ENCODE assay signal across 1 cellular context in the genomic region with DNA sequence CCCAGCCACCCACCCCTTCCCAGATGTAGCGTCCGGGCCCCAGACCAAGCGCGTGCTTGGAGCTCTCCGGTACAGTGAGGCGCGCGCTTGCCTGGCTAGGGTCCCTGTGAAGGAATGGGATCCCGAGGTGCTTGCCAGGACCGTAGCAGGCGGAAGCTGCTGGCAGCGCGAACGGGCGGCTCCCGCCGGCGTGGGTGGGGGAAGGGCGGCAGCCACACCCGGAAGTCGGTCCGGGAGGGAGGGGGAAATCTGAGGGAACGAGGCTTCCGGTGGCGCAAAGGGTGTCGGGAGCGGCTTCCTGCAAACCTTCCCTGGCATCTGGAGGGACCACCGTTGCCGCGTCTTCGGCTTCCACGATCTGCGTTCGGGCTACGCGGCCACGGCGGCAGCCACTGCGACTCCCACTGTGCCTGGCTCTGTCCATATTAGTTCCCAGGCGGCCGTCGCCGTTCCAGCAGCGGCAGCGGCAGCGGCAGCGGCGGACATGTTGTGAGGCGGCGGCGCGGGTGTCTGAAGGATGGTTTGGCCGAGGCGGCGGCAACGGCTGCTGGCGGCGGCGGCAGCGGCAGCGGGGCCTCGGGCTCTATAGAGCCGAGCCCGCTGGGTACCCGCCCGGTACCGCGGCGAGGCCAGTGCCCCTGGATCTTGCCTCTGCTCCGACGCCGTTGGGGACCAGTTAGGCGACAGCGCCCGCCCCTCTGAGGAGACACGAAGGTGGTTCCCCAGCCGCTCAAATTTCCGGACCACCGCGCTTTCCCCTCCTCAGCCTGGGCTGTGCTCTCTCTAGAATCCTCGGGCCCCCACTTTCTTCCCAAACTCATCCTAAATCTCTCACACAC.
A peak's percentile ranks its signal among the peaks of the same experiment; 100 is the strongest.
TF ChIP-seq lines count a peak whose summit lies in the region.

A gene (plus strand): TSS at position 275 of the 839 bp plus-strand sequence. CDS start 739 bp downstream, outside the sequence.

TF ChIP-seq in K562, 482 proteins besides CTCF, POLR2A, EP300 and RAD21 (continued from another document and continues in another):
- TF ChIP-seq, protein P1, sequence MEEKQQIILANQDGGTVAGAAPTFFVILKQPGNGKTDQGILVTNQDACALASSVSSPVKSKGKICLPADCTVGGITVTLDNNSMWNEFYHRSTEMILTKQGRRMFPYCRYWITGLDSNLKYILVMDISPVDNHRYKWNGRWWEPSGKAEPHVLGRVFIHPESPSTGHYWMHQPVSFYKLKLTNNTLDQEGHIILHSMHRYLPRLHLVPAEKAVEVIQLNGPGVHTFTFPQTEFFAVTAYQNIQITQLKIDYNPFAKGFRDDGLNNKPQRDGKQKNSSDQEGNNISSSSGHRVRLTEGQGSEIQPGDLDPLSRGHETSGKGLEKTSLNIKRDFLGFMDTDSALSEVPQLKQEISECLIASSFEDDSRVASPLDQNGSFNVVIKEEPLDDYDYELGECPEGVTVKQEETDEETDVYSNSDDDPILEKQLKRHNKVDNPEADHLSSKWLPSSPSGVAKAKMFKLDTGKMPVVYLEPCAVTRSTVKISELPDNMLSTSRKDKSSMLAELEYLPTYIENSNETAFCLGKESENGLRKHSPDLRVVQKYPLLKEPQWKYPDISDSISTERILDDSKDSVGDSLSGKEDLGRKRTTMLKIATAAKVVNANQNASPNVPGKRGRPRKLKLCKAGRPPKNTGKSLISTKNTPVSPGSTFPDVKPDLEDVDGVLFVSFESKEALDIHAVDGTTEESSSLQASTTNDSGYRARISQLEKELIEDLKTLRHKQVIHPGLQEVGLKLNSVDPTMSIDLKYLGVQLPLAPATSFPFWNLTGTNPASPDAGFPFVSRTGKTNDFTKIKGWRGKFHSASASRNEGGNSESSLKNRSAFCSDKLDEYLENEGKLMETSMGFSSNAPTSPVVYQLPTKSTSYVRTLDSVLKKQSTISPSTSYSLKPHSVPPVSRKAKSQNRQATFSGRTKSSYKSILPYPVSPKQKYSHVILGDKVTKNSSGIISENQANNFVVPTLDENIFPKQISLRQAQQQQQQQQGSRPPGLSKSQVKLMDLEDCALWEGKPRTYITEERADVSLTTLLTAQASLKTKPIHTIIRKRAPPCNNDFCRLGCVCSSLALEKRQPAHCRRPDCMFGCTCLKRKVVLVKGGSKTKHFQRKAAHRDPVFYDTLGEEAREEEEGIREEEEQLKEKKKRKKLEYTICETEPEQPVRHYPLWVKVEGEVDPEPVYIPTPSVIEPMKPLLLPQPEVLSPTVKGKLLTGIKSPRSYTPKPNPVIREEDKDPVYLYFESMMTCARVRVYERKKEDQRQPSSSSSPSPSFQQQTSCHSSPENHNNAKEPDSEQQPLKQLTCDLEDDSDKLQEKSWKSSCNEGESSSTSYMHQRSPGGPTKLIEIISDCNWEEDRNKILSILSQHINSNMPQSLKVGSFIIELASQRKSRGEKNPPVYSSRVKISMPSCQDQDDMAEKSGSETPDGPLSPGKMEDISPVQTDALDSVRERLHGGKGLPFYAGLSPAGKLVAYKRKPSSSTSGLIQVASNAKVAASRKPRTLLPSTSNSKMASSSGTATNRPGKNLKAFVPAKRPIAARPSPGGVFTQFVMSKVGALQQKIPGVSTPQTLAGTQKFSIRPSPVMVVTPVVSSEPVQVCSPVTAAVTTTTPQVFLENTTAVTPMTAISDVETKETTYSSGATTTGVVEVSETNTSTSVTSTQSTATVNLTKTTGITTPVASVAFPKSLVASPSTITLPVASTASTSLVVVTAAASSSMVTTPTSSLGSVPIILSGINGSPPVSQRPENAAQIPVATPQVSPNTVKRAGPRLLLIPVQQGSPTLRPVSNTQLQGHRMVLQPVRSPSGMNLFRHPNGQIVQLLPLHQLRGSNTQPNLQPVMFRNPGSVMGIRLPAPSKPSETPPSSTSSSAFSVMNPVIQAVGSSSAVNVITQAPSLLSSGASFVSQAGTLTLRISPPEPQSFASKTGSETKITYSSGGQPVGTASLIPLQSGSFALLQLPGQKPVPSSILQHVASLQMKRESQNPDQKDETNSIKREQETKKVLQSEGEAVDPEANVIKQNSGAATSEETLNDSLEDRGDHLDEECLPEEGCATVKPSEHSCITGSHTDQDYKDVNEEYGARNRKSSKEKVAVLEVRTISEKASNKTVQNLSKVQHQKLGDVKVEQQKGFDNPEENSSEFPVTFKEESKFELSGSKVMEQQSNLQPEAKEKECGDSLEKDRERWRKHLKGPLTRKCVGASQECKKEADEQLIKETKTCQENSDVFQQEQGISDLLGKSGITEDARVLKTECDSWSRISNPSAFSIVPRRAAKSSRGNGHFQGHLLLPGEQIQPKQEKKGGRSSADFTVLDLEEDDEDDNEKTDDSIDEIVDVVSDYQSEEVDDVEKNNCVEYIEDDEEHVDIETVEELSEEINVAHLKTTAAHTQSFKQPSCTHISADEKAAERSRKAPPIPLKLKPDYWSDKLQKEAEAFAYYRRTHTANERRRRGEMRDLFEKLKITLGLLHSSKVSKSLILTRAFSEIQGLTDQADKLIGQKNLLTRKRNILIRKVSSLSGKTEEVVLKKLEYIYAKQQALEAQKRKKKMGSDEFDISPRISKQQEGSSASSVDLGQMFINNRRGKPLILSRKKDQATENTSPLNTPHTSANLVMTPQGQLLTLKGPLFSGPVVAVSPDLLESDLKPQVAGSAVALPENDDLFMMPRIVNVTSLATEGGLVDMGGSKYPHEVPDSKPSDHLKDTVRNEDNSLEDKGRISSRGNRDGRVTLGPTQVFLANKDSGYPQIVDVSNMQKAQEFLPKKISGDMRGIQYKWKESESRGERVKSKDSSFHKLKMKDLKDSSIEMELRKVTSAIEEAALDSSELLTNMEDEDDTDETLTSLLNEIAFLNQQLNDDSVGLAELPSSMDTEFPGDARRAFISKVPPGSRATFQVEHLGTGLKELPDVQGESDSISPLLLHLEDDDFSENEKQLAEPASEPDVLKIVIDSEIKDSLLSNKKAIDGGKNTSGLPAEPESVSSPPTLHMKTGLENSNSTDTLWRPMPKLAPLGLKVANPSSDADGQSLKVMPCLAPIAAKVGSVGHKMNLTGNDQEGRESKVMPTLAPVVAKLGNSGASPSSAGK (IDR thresholded peaks at IDR 0.05) = peak; percentile 77
- TF ChIP-seq, protein P2, sequence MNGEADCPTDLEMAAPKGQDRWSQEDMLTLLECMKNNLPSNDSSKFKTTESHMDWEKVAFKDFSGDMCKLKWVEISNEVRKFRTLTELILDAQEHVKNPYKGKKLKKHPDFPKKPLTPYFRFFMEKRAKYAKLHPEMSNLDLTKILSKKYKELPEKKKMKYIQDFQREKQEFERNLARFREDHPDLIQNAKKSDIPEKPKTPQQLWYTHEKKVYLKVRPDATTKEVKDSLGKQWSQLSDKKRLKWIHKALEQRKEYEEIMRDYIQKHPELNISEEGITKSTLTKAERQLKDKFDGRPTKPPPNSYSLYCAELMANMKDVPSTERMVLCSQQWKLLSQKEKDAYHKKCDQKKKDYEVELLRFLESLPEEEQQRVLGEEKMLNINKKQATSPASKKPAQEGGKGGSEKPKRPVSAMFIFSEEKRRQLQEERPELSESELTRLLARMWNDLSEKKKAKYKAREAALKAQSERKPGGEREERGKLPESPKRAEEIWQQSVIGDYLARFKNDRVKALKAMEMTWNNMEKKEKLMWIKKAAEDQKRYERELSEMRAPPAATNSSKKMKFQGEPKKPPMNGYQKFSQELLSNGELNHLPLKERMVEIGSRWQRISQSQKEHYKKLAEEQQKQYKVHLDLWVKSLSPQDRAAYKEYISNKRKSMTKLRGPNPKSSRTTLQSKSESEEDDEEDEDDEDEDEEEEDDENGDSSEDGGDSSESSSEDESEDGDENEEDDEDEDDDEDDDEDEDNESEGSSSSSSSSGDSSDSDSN (IDR thresholded peaks at IDR 0.05; ENCODE audit: borderline replicate concordance in 1 of 2, low read depth in 2 of 2, low read length in 2 of 2) = peak; percentile 27 to 92; a peak in 2 of 4 replicates
- TF ChIP-seq NRF1 (conservative IDR thresholded peaks at IDR 0.05 in 1 of 2, IDR thresholded peaks at IDR 0.05 in 1 of 2) (peak; percentile 60 to 67; a peak in 3 of 4 replicates), CC2D1A (IDR thresholded peaks at IDR 0.05) (no peak), PYGO2 (tag; IDR thresholded peaks at IDR 0.05) (no peak), RFX5 (IDR thresholded peaks at IDR 0.05; ENCODE audit: low read depth, low read length) (no peak), FOXK2 (conservative IDR thresholded peaks at IDR 0.05 in 1 of 2, IDR thresholded peaks at IDR 0.05 in 1 of 2; ENCODE audit: low read depth in 2 of 2) (peak; percentile 15 to 47; a peak in 2 of 4 replicates), TARDBP (IDR thresholded peaks at IDR 0.05) (no peak), LEF1 (IDR thresholded peaks at IDR 0.05) (peak; percentile 68; the same call in 1 of the 2 replicates), ZNF253 (CRISPR knock-in tag; conservative IDR thresholded peaks at IDR 0.05) (no peak), ZC3H11A (IDR thresholded peaks at IDR 0.05; ENCODE audit: low read depth, low read length) (no peak), NR2C1 (IDR thresholded peaks at IDR 0.05) (no peak), NR2C1 (tag; IDR thresholded peaks at IDR 0.05) (no peak), KAT7 (CRISPR knock-in tag; IDR thresholded peaks at IDR 0.05; ENCODE audit: borderline replicate concordance) (no peak; the same call in 1 of the 2 replicates), GATA2 (CRISPR knock-in tag; IDR thresholded peaks at IDR 0.05) (no peak), RBM17 (IDR thresholded peaks at IDR 0.05; ENCODE audit: borderline replicate concordance, low read depth, low read length) (no peak), ZNF184 (CRISPR knock-in tag; IDR thresholded peaks at IDR 0.05) (no peak), SAFB2 (IDR thresholded peaks at IDR 0.05; ENCODE audit: borderline replicate concordance, low read depth, low read length, severe bottlenecking) (no peak), POLR2AphosphoS5 (IDR thresholded peaks at IDR 0.05; ENCODE audit: control insufficient read depth, insufficient read depth, low read depth, low read length) (peak; percentile 88), ILF3 (IDR thresholded peaks at IDR 0.05; ENCODE audit: borderline replicate concordance) (peak; percentile 19; the same call in 1 of the 2 replicates), GTF2F1 (IDR thresholded peaks at IDR 0.05; ENCODE audit: low read depth, low read length) (peak; percentile 14; the same call in 1 of the 2 replicates), NR2C2 (CRISPR knock-in tag; IDR thresholded peaks at IDR 0.05) (peak; percentile 73), NR2C2 (tag; IDR thresholded peaks at IDR 0.05) (peak; percentile 60), COPS2 (conservative IDR thresholded peaks at IDR 0.05) (no peak), TAF15 (IDR thresholded peaks at IDR 0.05; ENCODE audit: low read depth, low read length) (no peak), POLR2B (IDR thresholded peaks at IDR 0.05; ENCODE audit: low read depth, partially characterized antibody) (peak; percentile 93), PCBP2 (IDR thresholded peaks at IDR 0.05; ENCODE audit: low read depth, low read length, poor library complexity, severe bottlenecking) (no peak), ADNP (tag; IDR thresholded peaks at IDR 0.05) (no peak), ZNF212 (CRISPR knock-in tag; IDR thresholded peaks at IDR 0.05) (no peak), ZC3H4 (CRISPR knock-in tag; IDR thresholded peaks at IDR 0.05; ENCODE audit: borderline replicate concordance) (no peak), ZNF133 (CRISPR knock-in tag; IDR thresholded peaks at IDR 0.05) (no peak)
- TF ChIP-seq, protein P3, sequence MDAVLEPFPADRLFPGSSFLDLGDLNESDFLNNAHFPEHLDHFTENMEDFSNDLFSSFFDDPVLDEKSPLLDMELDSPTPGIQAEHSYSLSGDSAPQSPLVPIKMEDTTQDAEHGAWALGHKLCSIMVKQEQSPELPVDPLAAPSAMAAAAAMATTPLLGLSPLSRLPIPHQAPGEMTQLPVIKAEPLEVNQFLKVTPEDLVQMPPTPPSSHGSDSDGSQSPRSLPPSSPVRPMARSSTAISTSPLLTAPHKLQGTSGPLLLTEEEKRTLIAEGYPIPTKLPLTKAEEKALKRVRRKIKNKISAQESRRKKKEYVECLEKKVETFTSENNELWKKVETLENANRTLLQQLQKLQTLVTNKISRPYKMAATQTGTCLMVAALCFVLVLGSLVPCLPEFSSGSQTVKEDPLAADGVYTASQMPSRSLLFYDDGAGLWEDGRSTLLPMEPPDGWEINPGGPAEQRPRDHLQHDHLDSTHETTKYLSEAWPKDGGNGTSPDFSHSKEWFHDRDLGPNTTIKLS (IDR thresholded peaks at IDR 0.05; ENCODE audit: borderline replicate concordance, low read depth) = peak; percentile 92
- TF ChIP-seq, protein P4, sequence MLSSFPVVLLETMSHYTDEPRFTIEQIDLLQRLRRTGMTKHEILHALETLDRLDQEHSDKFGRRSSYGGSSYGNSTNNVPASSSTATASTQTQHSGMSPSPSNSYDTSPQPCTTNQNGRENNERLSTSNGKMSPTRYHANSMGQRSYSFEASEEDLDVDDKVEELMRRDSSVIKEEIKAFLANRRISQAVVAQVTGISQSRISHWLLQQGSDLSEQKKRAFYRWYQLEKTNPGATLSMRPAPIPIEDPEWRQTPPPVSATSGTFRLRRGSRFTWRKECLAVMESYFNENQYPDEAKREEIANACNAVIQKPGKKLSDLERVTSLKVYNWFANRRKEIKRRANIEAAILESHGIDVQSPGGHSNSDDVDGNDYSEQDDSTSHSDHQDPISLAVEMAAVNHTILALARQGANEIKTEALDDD (IDR thresholded peaks at IDR 0.05) = no peak
- TF ChIP-seq, protein P5, sequence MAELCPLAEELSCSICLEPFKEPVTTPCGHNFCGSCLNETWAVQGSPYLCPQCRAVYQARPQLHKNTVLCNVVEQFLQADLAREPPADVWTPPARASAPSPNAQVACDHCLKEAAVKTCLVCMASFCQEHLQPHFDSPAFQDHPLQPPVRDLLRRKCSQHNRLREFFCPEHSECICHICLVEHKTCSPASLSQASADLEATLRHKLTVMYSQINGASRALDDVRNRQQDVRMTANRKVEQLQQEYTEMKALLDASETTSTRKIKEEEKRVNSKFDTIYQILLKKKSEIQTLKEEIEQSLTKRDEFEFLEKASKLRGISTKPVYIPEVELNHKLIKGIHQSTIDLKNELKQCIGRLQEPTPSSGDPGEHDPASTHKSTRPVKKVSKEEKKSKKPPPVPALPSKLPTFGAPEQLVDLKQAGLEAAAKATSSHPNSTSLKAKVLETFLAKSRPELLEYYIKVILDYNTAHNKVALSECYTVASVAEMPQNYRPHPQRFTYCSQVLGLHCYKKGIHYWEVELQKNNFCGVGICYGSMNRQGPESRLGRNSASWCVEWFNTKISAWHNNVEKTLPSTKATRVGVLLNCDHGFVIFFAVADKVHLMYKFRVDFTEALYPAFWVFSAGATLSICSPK (IDR thresholded peaks at IDR 0.05; ENCODE audit: borderline replicate concordance) = no peak
- TF ChIP-seq, protein P6, sequence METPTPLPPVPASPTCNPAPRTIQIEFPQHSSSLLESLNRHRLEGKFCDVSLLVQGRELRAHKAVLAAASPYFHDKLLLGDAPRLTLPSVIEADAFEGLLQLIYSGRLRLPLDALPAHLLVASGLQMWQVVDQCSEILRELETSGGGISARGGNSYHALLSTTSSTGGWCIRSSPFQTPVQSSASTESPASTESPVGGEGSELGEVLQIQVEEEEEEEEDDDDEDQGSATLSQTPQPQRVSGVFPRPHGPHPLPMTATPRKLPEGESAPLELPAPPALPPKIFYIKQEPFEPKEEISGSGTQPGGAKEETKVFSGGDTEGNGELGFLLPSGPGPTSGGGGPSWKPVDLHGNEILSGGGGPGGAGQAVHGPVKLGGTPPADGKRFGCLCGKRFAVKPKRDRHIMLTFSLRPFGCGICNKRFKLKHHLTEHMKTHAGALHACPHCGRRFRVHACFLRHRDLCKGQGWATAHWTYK (CRISPR knock-in tag; IDR thresholded peaks at IDR 0.05) = no peak
- TF ChIP-seq, protein P7, sequence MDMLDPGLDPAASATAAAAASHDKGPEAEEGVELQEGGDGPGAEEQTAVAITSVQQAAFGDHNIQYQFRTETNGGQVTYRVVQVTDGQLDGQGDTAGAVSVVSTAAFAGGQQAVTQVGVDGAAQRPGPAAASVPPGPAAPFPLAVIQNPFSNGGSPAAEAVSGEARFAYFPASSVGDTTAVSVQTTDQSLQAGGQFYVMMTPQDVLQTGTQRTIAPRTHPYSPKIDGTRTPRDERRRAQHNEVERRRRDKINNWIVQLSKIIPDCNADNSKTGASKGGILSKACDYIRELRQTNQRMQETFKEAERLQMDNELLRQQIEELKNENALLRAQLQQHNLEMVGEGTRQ (CRISPR knock-in tag; IDR thresholded peaks at IDR 0.05) = no peak
